Comparison of ENCODE assay signal across 8 cellular contexts in genomic region chr6:134063966-134064445, GRCh38. TPM values are rescaled to one million over a fixed set of nuclear protein-coding genes. Genes with fewer than 3 reads are reported as not detected.
A peak's percentile ranks its signal among the peaks of the same experiment; 100 is the strongest.
DNase-seq lines count a peak whose midpoint lies in the region; FAIRE-seq and TF ChIP-seq lines count a peak whose summit lies in the region.

No MANE protein-coding gene starts in this region.

- DNase-seq in GM10248 (ENCODE audit: extremely low spot score) (peak; percentile 76), H54 (ENCODE audit: insufficient read length, low spot score) (peak; percentile 23), MG63 (peak; percentile 42), SHP77 (lab: John Stamatoyannopoulos, UW) (peak; percentile 77 to 82), germinal center (ENCODE audit: low spot score) (peak; percentile 76), pons (ENCODE audit: low spot score) (peak; percentile 95), cortex of kidney (lab: John Stamatoyannopoulos, UW) (no peak)
- DNase-seq in activated gamma-delta T cell treated with anti-CD3 and anti-CD28 coated beads, Interleukin-2, amount 50 U/mL, for 16 hours (ENCODE audit: low read depth), result peak; percentile 20

- H3K4me3 ChIP-seq in MG63, result no peak overlapping the region

- H3K36me3 ChIP-seq in MG63, result no peaks in the 10 kb centered on the region

- H3K9me3 ChIP-seq in MG63, result no peaks in the 10 kb centered on the region

- CTCF ChIA-PET in GM10248 (lab: Yijun Ruan, JAX), result interaction anchor here (0.7 to 6.2 kb wide), 55 partner anchors 10 to 1922 kb away, joined by 3 to 122 read pairs (median 5); partner anchors contain the start of genes SLC2A12 and TBPL1

- TF ChIP-seq CTCF in GM10248 (IDR thresholded peaks at IDR 0.05; ENCODE audit: control extremely low read depth, extremely low read depth, low read depth, missing control alignments), result peak; percentile 94

- TF ChIP-seq POLR2A in H54 (IDR thresholded peaks at IDR 0.05; ENCODE audit: low read depth, low read length), result no peak

- FAIRE-seq in H54 (lab: Jason Lieb, UNC), result peak; percentile 43

- POLR2A ChIA-PET in GM10248 (lab: Yijun Ruan, JAX), result no interaction called here

- H3K27me3 ChIP-seq in MG63, result no peaks in the 10 kb centered on the region

RNA-seq across cellular contexts. Expression of gene SLC2A12, which starts 11.6 kb away (rescaled TPM):
- total RNA-seq in MG63 (2014; rRNA removed; shearing (Covaris generic); ENCODE audit: low replicate concordance), result 0.95 and 1.4 TPM in 2 replicates
